ENCODE assay signal across 8 cellular contexts in the genomic region with DNA sequence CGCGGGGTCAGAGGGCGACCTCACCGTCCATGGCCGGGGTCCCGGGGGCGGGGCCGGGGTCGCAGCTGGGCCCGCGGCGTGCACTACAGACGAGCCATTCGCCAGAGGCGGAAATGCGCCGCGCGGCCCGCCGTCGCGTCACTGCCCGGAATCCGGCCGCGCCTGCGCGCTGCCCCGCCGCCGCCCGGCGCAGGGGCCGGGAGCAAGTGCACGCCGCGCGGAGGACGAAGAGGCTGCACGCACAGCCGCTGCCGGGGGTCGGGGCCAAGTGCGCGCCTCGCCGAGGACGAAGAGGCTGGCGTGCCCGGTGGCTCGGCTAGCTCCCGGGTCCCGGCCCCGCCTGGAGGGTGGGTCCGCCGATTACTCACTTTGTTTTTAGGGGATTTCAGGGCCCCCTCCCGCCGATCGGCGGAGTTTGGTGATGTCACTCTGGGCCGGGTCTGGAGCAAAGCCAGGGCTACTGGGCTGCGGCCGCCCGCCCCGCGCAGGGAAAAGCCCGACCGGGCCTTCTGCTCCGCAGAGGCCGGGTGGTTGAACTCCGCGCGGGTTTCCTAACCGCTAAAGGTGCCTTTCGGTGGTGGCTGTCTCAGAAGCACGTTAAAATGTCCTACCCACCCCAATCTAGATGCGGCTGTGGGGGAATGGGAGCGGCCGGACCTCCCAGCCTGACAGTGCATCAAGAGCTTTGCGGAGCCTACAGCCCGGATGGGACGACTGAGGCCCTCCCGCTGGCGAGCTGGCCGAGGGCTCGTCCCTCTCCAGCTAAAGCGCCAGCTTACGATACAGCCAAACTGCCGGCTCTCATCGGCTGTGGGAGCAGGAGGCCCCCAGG. TPM values are rescaled to one million over a fixed set of nuclear protein-coding genes. Genes with fewer than 3 reads are reported as not detected.
DNase-seq lines count a peak whose midpoint lies in the region; ATAC-seq and TF ChIP-seq lines count a peak whose summit lies in the region.

A gene (minus strand): TSS at position 115 of the 832 bp plus-strand sequence. CDS start 84 bp downstream, at position 31.

- peak within 1 kb of the TSS; percentile 93 for H3K27ac Mint-ChIP-seq in activated CD4-positive, alpha-beta T cell treated with anti-CD3 and anti-CD28 coated beads, Interleukin-2, amount 10 ng/mL, durations not matched to agents 24 days and 14 days

- peaks cover 24% of the 10 kb centered on the region for H3K4me1 Mint-ChIP-seq in activated CD4-positive, alpha-beta T cell treated with anti-CD3 and anti-CD28 coated beads, Interleukin-2, amount 10 ng/mL, durations not matched to agents 24 days and 14 days

- TF ChIP-seq CTCF in coronary artery (IDR thresholded peaks at IDR 0.05), result no peak

- H3K36me3 Mint-ChIP-seq in activated CD4-positive, alpha-beta T cell treated with anti-CD3 and anti-CD28 coated beads, Interleukin-2, amount 10 ng/mL, durations not matched to agents 24 days and 14 days (ENCODE audit: low read depth), result peaks cover 30% of the 10 kb centered on the region

- DNase-seq in Ammon's horn (ENCODE audit: low spot score), result peak; percentile 93
- DNase-seq in NCI-H510A (lab: John Stamatoyannopoulos, UW), result peak; percentile 89
- DNase-seq in activated CD4-positive, alpha-beta T cell treated with anti-CD3 and anti-CD28 coated beads, Interleukin-2, amount 10 ng/mL, durations not matched to agents 24 days and 14 days, result peak; percentile 97
- peak; percentile 98 for DNase-seq in coronary artery (ENCODE audit: low spot score)
- DNase-seq in left lobe of liver (ENCODE audit: low spot score), result peak; percentile 94
- peak; percentile 79 for DNase-seq in stimulated activated CD4-positive, alpha-beta T cell treated with anti-CD3 and anti-CD28 coated beads, Interleukin-2, amount 100 ng/mL, for 4 hours (ENCODE audit: low read depth)

- ATAC-seq in GM19025 (IDR thresholded peaks at IDR 0.05; ENCODE audit: low read depth, unreplicated experiment) (peak; percentile 81), HG03280 (IDR thresholded peaks at IDR 0.05; ENCODE audit: unreplicated experiment) (peak; percentile 87), left lobe of liver (peak; percentile 89)

- H3K4me3 ChIP-seq in coronary artery, result peak within 1 kb of the TSS; percentile 97

- no peaks in the 10 kb centered on the region for H3K9me3 Mint-ChIP-seq in activated CD4-positive, alpha-beta T cell treated with anti-CD3 and anti-CD28 coated beads, Interleukin-2, amount 10 ng/mL, durations not matched to agents 24 days and 14 days

- peak within 1 kb of the TSS; percentile 92 for H3K4me3 Mint-ChIP-seq in activated CD4-positive, alpha-beta T cell treated with anti-CD3 and anti-CD28 coated beads, Interleukin-2, amount 10 ng/mL, durations not matched to agents 24 days and 14 days

- intact Hi-C loops in activated CD4-positive, alpha-beta T cell treated with anti-CD3 and anti-CD28 coated beads, Interleukin-2, amount 10 ng/mL, durations not matched to agents 24 days and 14 days (cut with micrococcal nuclease), result loop anchor here (1.0 to 2.0 kb wide), 8 partner anchors 11 to 636 kb away; a partner anchor contains a TSS

- H3K27ac ChIP-seq in coronary artery, result peak within 1 kb of the TSS; percentile 99 to 100

- no peaks in the 10 kb centered on the region for H3K27me3 Mint-ChIP-seq in activated CD4-positive, alpha-beta T cell treated with anti-CD3 and anti-CD28 coated beads, Interleukin-2, amount 10 ng/mL, durations not matched to agents 24 days and 14 days

RNA-seq across cellular contexts. Expression of the gene that starts here (rescaled TPM):
- total RNA-seq in activated CD4-positive, alpha-beta T cell treated with anti-CD3 and anti-CD28 coated beads, Interleukin-2, amount 10 ng/mL, durations not matched to agents 24 days and 14 days, result 95.7 and 98.2 TPM in 2 replicates
- 34.3 TPM for total RNA-seq in left lobe of liver

Comparison
In these comparisons a context has a peak if more than half of its experiments do, and no peak if none do; other contexts are left out.
1. Peak in every context shown above with its lines: DNase-seq, ATAC-seq, H3K4me3 ChIP-seq and H3K27ac ChIP-seq.